In the genomic region with DNA sequence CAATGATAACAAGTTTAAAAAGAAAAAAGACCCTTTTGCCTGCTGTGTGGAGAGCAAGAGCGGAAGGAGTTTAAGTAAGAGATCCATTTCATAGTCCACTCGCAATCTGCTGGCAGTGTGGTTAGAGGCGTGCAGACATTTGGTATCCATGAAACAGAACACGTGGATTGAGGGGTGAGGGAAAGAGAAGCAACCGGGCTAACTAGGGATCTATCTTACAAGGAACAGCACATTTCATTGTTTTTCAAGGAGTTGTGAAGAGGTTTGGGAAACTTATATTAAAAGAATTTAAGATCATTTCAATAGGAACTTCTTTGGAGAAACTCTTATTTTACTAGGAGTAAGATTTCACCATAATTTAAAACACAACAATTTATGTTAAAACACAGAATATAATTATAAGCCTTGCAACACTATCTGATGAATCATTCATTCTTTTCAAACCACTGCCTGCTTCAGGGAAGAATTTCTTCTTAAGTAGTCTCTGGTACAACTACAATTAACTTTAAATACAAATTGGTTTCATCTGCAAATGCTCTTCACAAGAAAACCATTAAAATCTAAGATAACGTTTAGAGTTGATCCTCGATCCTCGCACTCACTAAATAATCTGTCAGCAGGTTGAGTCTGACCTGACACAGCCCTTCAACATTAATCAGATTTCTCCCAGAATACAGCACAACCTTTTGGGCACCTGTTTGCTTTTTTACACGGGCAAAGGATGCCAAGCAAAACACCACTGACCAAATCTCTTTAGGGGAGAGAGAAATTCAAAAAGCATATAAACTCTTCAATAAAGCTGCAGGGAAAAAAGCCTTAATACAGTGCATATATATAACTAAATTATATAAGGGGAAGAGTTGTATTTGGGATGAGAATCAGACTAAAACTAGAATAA, we compare ENCODE assay signal across 1 cellular context.
TF ChIP-seq lines count a peak whose summit lies in the region.

No MANE protein-coding gene starts in this region.

TF ChIP-seq in IMR-90, 13 proteins besides CTCF, POLR2A, EP300 and RAD21:
- TF ChIP-seq, protein P1, sequence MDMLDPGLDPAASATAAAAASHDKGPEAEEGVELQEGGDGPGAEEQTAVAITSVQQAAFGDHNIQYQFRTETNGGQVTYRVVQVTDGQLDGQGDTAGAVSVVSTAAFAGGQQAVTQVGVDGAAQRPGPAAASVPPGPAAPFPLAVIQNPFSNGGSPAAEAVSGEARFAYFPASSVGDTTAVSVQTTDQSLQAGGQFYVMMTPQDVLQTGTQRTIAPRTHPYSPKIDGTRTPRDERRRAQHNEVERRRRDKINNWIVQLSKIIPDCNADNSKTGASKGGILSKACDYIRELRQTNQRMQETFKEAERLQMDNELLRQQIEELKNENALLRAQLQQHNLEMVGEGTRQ (IDR thresholded peaks at IDR 0.05; ENCODE audit: low read depth, low read length), result no peak
- TF ChIP-seq BHLHE40 (IDR thresholded peaks at IDR 0.05; ENCODE audit: low read depth, low read length) (peak; percentile 64; the same call in 1 of the 2 replicates), SMC3 (IDR thresholded peaks at IDR 0.05; ENCODE audit: low read depth, low read length) (no peak), MAFK (IDR thresholded peaks at IDR 0.05; ENCODE audit: low read depth, low read length) (no peak), NFE2L2 (IDR thresholded peaks at IDR 0.05; ENCODE audit: low read depth, low read length) (no peak), MXI1 (IDR thresholded peaks at IDR 0.05; ENCODE audit: borderline replicate concordance, low read depth, low read length) (peak; percentile 89), FOS (IDR thresholded peaks at IDR 0.05; ENCODE audit: low read depth, low read length) (no peak), CEBPB (IDR thresholded peaks at IDR 0.05; ENCODE audit: low read depth, low read length) (peak; percentile 88)
